In genomic region chr13:100540621-100541020, GRCh38 we compare ENCODE assay signal across 16 cellular contexts. TPM values are rescaled to one million over a fixed set of nuclear protein-coding genes. Genes with fewer than 3 reads are reported as not detected.
DNase-seq lines count a peak whose midpoint lies in the region; ATAC-seq and TF ChIP-seq lines count a peak whose summit lies in the region.
"Had no signal": no experiment of that assay in that cellular context is flagged by ENCODE, and none has a peak within 500 bp of the region (broad histone marks: within the 10 kb centered on the region; RNA-seq: fewer than 3 reads in every experiment).

No MANE protein-coding gene starts in this region.

- H3K27ac Mint-ChIP-seq in neural progenitor cell, result peak overlapping the region; percentile 81
- no peak overlapping the region for H3K27ac Mint-ChIP-seq in CD4-positive, alpha-beta memory T cell

- H3K36me3 Mint-ChIP-seq in neural progenitor cell, result peaks cover 21% of the 10 kb centered on the region
- peaks cover 2 to 11% of the 10 kb centered on the region in 2 donors for H3K36me3 Mint-ChIP-seq in CD4-positive, alpha-beta memory T cell

- peaks cover 11% of the 10 kb centered on the region for H3F3A ChIP-seq in neural progenitor cell (ENCODE audit: low read depth)

- ATAC-seq in GM19023 (IDR thresholded peaks at IDR 0.05; ENCODE audit: unreplicated experiment) (no peak), GM21576 (IDR thresholded peaks at IDR 0.05; ENCODE audit: unreplicated experiment) (no peak)

- peaks cover 30% of the 10 kb centered on the region for H3K4me1 Mint-ChIP-seq in neural progenitor cell
- peaks cover 3 to 47% (median 34%) of the 10 kb centered on the region in 4 donors for H3K4me1 Mint-ChIP-seq in CD4-positive, alpha-beta memory T cell

- DNase-seq in activated CD8-positive, alpha-beta memory T cell treated with anti-CD3 and anti-CD28 coated beads, Interleukin-2, amount 50 U/mL, for 48 hours, result peak; percentile 33
- DNase-seq in fibroblast of villous mesenchyme (ENCODE audit: low read depth) (peak; percentile 83), neural progenitor cell (ENCODE audit: low spot score) (no peak)
- no peak for DNase-seq in stimulated activated CD4-positive, alpha-beta T cell treated with anti-CD3 and anti-CD28 coated beads, Interleukin-2, amount 100 ng/mL, for 24 hours
- DNase-seq in CD4-positive, alpha-beta memory T cell, result no peak
- DNase-seq: DMS79, HCEC 1CT, MV-4-11, NCI-H1436 treated with DMSO at 0.1 percent for 48 hours, NCI-H345, NCI-H526 treated with DMSO at 0.1 percent for 48 hours, RPMI8226 had no signal

- no peaks in the 10 kb centered on the region for H4K20me1 ChIP-seq in BLaER1
- H4K20me1 ChIP-seq in neural progenitor cell (ENCODE audit: low read depth), result no peaks in the 10 kb centered on the region

- peaks cover 11% of the 10 kb centered on the region for H3K9me3 Mint-ChIP-seq in neural progenitor cell
- no peaks in the 10 kb centered on the region for H3K9me3 Mint-ChIP-seq in CD4-positive, alpha-beta memory T cell
- H3K9me3 Mint-ChIP-seq: IgD-negative memory B cell had no signal

- H3K27ac ChIP-seq in BLaER1 (no peak overlapping the region), neural progenitor cell (no peak overlapping the region)
- no peak overlapping the region for H3K27ac ChIP-seq in CD4-positive, alpha-beta memory T cell (ENCODE audit: low read depth, low read length)

- no peaks in the 10 kb centered on the region for H3K79me2 ChIP-seq in neural progenitor cell (ENCODE audit: low read depth)

- H3K4me3 Mint-ChIP-seq in neural progenitor cell, result no peak overlapping the region
- no peak overlapping the region for H3K4me3 Mint-ChIP-seq in CD4-positive, alpha-beta memory T cell
- H3K4me3 Mint-ChIP-seq: IgD-negative memory B cell had no signal

- no peak for TF ChIP-seq CTCF in fibroblast of villous mesenchyme (IDR thresholded peaks at IDR 0.05; ENCODE audit: insufficient read depth, low read depth, low read length)
- no peak for TF ChIP-seq CTCF in neural progenitor cell (IDR thresholded peaks at IDR 0.05)

- POLR2A ChIA-PET in CD4-positive, alpha-beta memory T cell (lab: Charles Lee; ENCODE audit: partially characterized antibody), result no interaction called here

- H3K4me1 ChIP-seq in BLaER1, result peaks cover 93% of the 10 kb centered on the region
- H3K4me1 ChIP-seq in neural progenitor cell, result peaks cover 27% of the 10 kb centered on the region
- H3K4me1 ChIP-seq in CD4-positive, alpha-beta memory T cell (ENCODE audit: insufficient read depth, low read length), result peaks cover 34% of the 10 kb centered on the region

- intact Hi-C loops in CD4-positive, alpha-beta memory T cell (cut with micrococcal nuclease), result no loop called here

- no peaks in the 10 kb centered on the region for H3K27me3 ChIP-seq in BLaER1
- H3K27me3 ChIP-seq in neural progenitor cell, result no peaks in the 10 kb centered on the region
- no peaks in the 10 kb centered on the region for H3K27me3 ChIP-seq in CD4-positive, alpha-beta memory T cell (ENCODE audit: insufficient read depth, low read length)

- H2AFZ ChIP-seq in neural progenitor cell (replicated peaks), result no peak overlapping the region

- peaks cover 3% of the 10 kb centered on the region; the same call in 1 of the 2 replicates for H3K9me3 ChIP-seq in BLaER1
- H3K9me3 ChIP-seq in neural progenitor cell (ENCODE audit: low read depth), result no peaks in the 10 kb centered on the region
- no peaks in the 10 kb centered on the region for H3K9me3 ChIP-seq in CD4-positive, alpha-beta memory T cell (ENCODE audit: control insufficient read depth in 1 of 2, low read length in 2 of 2)

- H3K4me2 ChIP-seq in BLaER1, result peak overlapping the region; percentile 93
- H3K4me2 ChIP-seq in neural progenitor cell, result no peak overlapping the region

- H3K36me3 ChIP-seq in BLaER1 (no peaks in the 10 kb centered on the region), neural progenitor cell (no peaks in the 10 kb centered on the region)
- no peaks in the 10 kb centered on the region for H3K36me3 ChIP-seq in CD4-positive, alpha-beta memory T cell (ENCODE audit: insufficient read depth, low read length)

- no peak overlapping the region for H3K4me3 ChIP-seq in BLaER1
- no peak overlapping the region for H3K4me3 ChIP-seq in fibroblast of villous mesenchyme (ENCODE audit: low read depth, low read length)
- no peak overlapping the region for H3K4me3 ChIP-seq in neural progenitor cell
- H3K4me3 ChIP-seq in CD4-positive, alpha-beta memory T cell (ENCODE audit: low read length in 2 of 2), result no peak overlapping the region

- CTCF ChIA-PET in CD4-positive, alpha-beta memory T cell (lab: Charles Lee; ENCODE audit: partially characterized antibody), result interaction anchor here (1.2 kb wide), 1 partner anchor 884 kb away, joined by 4 read pairs; no protein-coding TSS in a partner anchor

- no peak overlapping the region for H3K9ac ChIP-seq in BLaER1
- no peak overlapping the region for H3K9ac ChIP-seq in neural progenitor cell

- peaks cover 6% of the 10 kb centered on the region for H3K27me3 Mint-ChIP-seq in neural progenitor cell (ENCODE audit: insufficient read depth, low read depth)
- H3K27me3 Mint-ChIP-seq in CD4-positive, alpha-beta memory T cell, result no peaks in the 10 kb centered on the region
- H3K27me3 Mint-ChIP-seq: IgD-negative memory B cell had no signal

RNA-seq across cellular contexts. Expression of gene GGACT, which starts 48.0 kb away (rescaled TPM):
- 5.2 and 8.2 TPM in 2 replicates for total RNA-seq in fibroblast of villous mesenchyme
- total RNA-seq in neural progenitor cell (ENCODE audit: low replicate concordance), result 1.3 and 3.6 TPM in 2 replicates
- total RNA-seq in CD4-positive, alpha-beta memory T cell, result 1 to 10 TPM; 6.7 to 9.6 TPM
- polyA plus RNA-seq in CD4-positive, alpha-beta memory T cell, result 1 to 10 TPM; 4.4 to 7.7 TPM

Comparison
In these comparisons a context has a peak if more than half of its experiments do, and no peak if none do; other contexts are left out.
1. DNase-seq: peak in activated CD8-positive, alpha-beta memory T cell treated with anti-CD3 and anti-CD28 coated beads, Interleukin-2, amount 50 U/mL, for 48 hours (single experiment) and fibroblast of villous mesenchyme (single experiment); none in neural progenitor cell (single experiment), stimulated activated CD4-positive, alpha-beta T cell treated with anti-CD3 and anti-CD28 coated beads, Interleukin-2, amount 100 ng/mL, for 24 hours (0 of 2) and CD4-positive, alpha-beta memory T cell (0 of 5).